1 cellular context compared by ENCODE assay signal in the genomic region with DNA sequence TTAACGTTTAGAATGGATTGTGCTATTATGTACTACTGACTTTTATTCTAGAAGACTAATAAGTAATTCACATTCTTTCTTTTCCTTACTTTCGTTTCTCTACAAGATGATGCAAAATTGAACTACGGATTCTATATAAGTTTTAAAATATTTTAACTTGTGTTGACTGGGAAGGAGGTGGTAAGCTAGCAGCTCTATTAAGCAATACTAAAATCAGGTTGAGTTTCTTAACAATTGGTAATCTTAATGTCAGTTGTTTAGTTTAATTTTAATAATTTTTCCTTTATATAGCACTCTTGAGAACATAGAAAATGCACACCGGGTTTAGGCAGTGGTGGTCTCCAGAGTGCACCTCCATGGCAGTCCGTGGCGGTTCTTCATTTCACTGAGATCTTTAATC.
TF ChIP-seq lines count a peak whose summit lies in the region.

No MANE protein-coding gene starts in this region.

TF ChIP-seq in IMR-90, 13 proteins besides CTCF, POLR2A, EP300 and RAD21 (continued from another document):
- TF ChIP-seq, protein P1, sequence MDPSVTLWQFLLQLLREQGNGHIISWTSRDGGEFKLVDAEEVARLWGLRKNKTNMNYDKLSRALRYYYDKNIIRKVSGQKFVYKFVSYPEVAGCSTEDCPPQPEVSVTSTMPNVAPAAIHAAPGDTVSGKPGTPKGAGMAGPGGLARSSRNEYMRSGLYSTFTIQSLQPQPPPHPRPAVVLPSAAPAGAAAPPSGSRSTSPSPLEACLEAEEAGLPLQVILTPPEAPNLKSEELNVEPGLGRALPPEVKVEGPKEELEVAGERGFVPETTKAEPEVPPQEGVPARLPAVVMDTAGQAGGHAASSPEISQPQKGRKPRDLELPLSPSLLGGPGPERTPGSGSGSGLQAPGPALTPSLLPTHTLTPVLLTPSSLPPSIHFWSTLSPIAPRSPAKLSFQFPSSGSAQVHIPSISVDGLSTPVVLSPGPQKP (IDR thresholded peaks at IDR 0.05; ENCODE audit: borderline replicate concordance, low read depth, low read length), result no peak
- TF ChIP-seq CEBPB (IDR thresholded peaks at IDR 0.05; ENCODE audit: low read depth, low read length), result peak; percentile 61; the same call in 1 of the 2 replicates
